Comparison of ENCODE assay signal across 2 cellular contexts in the genomic region with DNA sequence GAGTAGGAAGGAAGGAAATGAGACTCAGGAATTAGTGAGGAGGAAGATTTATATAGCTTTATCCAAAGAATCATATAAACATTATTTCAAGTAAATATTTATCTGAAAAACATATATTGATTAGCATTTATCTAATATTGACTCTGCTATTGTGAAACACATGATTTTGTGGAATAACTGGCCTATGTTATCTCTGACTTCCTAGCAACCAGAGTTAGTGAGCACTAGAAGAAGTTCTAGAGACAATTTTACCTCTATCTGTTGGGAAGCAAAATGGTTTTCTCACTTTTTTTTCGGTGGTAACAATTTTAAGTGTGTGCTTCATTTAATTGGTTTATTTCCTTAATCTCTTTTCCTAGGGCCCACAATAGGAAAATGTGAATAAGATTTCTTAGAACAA.
TF ChIP-seq lines count a peak whose summit lies in the region.

No MANE protein-coding gene starts in this region.

TF ChIP-seq in IMR-90, 13 proteins besides CTCF, POLR2A, EP300 and RAD21:
- peak; percentile 41; the same call in 1 of the 2 replicates for TF ChIP-seq CEBPB (IDR thresholded peaks at IDR 0.05; ENCODE audit: low read depth, low read length)
- TF ChIP-seq, protein P1, sequence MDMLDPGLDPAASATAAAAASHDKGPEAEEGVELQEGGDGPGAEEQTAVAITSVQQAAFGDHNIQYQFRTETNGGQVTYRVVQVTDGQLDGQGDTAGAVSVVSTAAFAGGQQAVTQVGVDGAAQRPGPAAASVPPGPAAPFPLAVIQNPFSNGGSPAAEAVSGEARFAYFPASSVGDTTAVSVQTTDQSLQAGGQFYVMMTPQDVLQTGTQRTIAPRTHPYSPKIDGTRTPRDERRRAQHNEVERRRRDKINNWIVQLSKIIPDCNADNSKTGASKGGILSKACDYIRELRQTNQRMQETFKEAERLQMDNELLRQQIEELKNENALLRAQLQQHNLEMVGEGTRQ (IDR thresholded peaks at IDR 0.05; ENCODE audit: low read depth, low read length) = no peak
- TF ChIP-seq, protein P2, sequence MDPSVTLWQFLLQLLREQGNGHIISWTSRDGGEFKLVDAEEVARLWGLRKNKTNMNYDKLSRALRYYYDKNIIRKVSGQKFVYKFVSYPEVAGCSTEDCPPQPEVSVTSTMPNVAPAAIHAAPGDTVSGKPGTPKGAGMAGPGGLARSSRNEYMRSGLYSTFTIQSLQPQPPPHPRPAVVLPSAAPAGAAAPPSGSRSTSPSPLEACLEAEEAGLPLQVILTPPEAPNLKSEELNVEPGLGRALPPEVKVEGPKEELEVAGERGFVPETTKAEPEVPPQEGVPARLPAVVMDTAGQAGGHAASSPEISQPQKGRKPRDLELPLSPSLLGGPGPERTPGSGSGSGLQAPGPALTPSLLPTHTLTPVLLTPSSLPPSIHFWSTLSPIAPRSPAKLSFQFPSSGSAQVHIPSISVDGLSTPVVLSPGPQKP (IDR thresholded peaks at IDR 0.05; ENCODE audit: borderline replicate concordance, low read depth, low read length) = no peak
- no peak for TF ChIP-seq NFE2L2 (IDR thresholded peaks at IDR 0.05; ENCODE audit: low read depth, low read length)
- no peak for TF ChIP-seq MAZ (IDR thresholded peaks at IDR 0.05; ENCODE audit: borderline replicate concordance, low read depth, low read length)
- no peak for TF ChIP-seq FOS (IDR thresholded peaks at IDR 0.05; ENCODE audit: low read depth, low read length)
- TF ChIP-seq MXI1 (IDR thresholded peaks at IDR 0.05; ENCODE audit: borderline replicate concordance, low read depth, low read length) = no peak
- TF ChIP-seq RCOR1 (IDR thresholded peaks at IDR 0.05; ENCODE audit: insufficient replicate concordance, low read length) = no peak
- TF ChIP-seq CHD1 (IDR thresholded peaks at IDR 0.05; ENCODE audit: low read depth, low read length) = no peak

TF ChIP-seq in WTC11, 78 proteins besides CTCF, POLR2A, EP300 and RAD21:
- TF ChIP-seq HMGA2 (CRISPR knock-in tag; IDR thresholded peaks at IDR 0.05) = no peak
- TF ChIP-seq, protein P3, sequence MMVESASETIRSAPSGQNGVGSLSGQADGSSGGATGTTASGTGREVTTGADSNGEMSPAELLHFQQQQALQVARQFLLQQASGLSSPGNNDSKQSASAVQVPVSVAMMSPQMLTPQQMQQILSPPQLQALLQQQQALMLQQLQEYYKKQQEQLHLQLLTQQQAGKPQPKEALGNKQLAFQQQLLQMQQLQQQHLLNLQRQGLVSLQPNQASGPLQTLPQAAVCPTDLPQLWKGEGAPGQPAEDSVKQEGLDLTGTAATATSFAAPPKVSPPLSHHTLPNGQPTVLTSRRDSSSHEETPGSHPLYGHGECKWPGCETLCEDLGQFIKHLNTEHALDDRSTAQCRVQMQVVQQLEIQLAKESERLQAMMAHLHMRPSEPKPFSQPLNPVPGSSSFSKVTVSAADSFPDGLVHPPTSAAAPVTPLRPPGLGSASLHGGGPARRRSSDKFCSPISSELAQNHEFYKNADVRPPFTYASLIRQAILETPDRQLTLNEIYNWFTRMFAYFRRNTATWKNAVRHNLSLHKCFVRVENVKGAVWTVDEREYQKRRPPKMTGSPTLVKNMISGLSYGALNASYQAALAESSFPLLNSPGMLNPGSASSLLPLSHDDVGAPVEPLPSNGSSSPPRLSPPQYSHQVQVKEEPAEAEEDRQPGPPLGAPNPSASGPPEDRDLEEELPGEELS (CRISPR knock-in tag; IDR thresholded peaks at IDR 0.05) = no peak
- TF ChIP-seq CREB1 (CRISPR knock-in tag; IDR thresholded peaks at IDR 0.05) = no peak
- TF ChIP-seq, protein P4, sequence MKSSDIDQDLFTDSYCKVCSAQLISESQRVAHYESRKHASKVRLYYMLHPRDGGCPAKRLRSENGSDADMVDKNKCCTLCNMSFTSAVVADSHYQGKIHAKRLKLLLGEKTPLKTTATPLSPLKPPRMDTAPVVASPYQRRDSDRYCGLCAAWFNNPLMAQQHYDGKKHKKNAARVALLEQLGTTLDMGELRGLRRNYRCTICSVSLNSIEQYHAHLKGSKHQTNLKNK (CRISPR knock-in tag; IDR thresholded peaks at IDR 0.05) = no peak
- TF ChIP-seq GTF2I (CRISPR knock-in tag; conservative IDR thresholded peaks at IDR 0.05) = no peak
- no peak for TF ChIP-seq ZNF423 (CRISPR knock-in tag; IDR thresholded peaks at IDR 0.05)
- TF ChIP-seq, protein P5, sequence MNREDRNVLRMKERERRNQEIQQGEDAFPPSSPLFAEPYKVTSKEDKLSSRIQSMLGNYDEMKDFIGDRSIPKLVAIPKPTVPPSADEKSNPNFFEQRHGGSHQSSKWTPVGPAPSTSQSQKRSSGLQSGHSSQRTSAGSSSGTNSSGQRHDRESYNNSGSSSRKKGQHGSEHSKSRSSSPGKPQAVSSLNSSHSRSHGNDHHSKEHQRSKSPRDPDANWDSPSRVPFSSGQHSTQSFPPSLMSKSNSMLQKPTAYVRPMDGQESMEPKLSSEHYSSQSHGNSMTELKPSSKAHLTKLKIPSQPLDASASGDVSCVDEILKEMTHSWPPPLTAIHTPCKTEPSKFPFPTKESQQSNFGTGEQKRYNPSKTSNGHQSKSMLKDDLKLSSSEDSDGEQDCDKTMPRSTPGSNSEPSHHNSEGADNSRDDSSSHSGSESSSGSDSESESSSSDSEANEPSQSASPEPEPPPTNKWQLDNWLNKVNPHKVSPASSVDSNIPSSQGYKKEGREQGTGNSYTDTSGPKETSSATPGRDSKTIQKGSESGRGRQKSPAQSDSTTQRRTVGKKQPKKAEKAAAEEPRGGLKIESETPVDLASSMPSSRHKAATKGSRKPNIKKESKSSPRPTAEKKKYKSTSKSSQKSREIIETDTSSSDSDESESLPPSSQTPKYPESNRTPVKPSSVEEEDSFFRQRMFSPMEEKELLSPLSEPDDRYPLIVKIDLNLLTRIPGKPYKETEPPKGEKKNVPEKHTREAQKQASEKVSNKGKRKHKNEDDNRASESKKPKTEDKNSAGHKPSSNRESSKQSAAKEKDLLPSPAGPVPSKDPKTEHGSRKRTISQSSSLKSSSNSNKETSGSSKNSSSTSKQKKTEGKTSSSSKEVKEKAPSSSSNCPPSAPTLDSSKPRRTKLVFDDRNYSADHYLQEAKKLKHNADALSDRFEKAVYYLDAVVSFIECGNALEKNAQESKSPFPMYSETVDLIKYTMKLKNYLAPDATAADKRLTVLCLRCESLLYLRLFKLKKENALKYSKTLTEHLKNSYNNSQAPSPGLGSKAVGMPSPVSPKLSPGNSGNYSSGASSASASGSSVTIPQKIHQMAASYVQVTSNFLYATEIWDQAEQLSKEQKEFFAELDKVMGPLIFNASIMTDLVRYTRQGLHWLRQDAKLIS (CRISPR knock-in tag; IDR thresholded peaks at IDR 0.05; ENCODE audit: borderline replicate concordance) = no peak
- TF ChIP-seq ZNF121 (CRISPR knock-in tag; IDR thresholded peaks at IDR 0.05) = no peak
- no peak for TF ChIP-seq NR2C2 (CRISPR knock-in tag; IDR thresholded peaks at IDR 0.05)
- no peak for TF ChIP-seq NFATC4 (CRISPR knock-in tag; IDR thresholded peaks at IDR 0.05)
- TF ChIP-seq ZNF425 (CRISPR knock-in tag; conservative IDR thresholded peaks at IDR 0.05) = no peak
- TF ChIP-seq GABPB1 (CRISPR knock-in tag; IDR thresholded peaks at IDR 0.05) = no peak
- no peak for TF ChIP-seq PRRX2 (CRISPR knock-in tag; IDR thresholded peaks at IDR 0.05)
- TF ChIP-seq ZNF317 (CRISPR knock-in tag; IDR thresholded peaks at IDR 0.05; ENCODE audit: borderline replicate concordance, low read depth) = no peak
- no peak for TF ChIP-seq JAZF1 (CRISPR knock-in tag; IDR thresholded peaks at IDR 0.05)
- no peak for TF ChIP-seq ZBTB21 (CRISPR knock-in tag; IDR thresholded peaks at IDR 0.05; ENCODE audit: borderline replicate concordance)
- no peak for TF ChIP-seq ZNF416 (CRISPR knock-in tag; IDR thresholded peaks at IDR 0.05)
- TF ChIP-seq ZNF232 (CRISPR knock-in tag; IDR thresholded peaks at IDR 0.05) = no peak
- no peak for TF ChIP-seq SMAD3 (CRISPR knock-in tag; IDR thresholded peaks at IDR 0.05; ENCODE audit: borderline replicate concordance)
- no peak for TF ChIP-seq MYBL2 (CRISPR knock-in tag; IDR thresholded peaks at IDR 0.05)
